In the genomic region with DNA sequence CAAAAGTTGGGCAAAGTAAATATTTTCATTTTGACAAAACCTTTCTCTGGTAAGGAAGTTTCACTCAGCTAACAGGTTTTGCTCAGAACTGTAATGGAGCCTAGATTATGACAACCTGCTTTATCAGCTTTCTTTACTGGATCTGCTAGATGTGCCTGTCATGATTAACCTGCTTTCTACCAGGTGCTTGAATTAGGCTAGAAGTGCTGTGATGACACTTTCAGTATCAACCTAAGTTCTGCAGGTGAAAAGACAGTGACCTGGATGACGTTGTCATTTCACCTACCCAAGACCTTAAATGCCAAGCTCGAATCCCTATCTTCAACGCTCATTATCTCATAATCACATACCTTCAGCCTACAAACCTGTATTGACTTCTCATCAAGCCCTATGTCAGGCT, we compare ENCODE assay signal across 28 cellular contexts. TPM values are rescaled to one million over a fixed set of nuclear protein-coding genes. Genes with fewer than 3 reads are reported as not detected.
A peak's percentile ranks its signal among the peaks of the same experiment; 100 is the strongest.
DNase-seq lines count a peak whose midpoint lies in the region; ATAC-seq and TF ChIP-seq lines count a peak whose summit lies in the region.
"Had no signal": no experiment of that assay in that cellular context is flagged by ENCODE, and none has a peak within 500 bp of the region (broad histone marks: within the 10 kb centered on the region; RNA-seq: fewer than 3 reads in every experiment).

No MANE protein-coding gene starts in this region.

- no peak overlapping the region for H3K4me3 Mint-ChIP-seq in MCF 10A (ENCODE audit: unreplicated experiment)
- H3K4me3 Mint-ChIP-seq in T-cell: no peak overlapping the region
- H3K4me3 Mint-ChIP-seq in type B pancreatic cell: no peak overlapping the region
- H3K4me3 Mint-ChIP-seq: immature natural killer cell, neural progenitor cell had no signal

- H3K36me3 Mint-ChIP-seq in MCF 10A (ENCODE audit: insufficient read depth, unreplicated experiment): no peaks in the 10 kb centered on the region
- H3K36me3 Mint-ChIP-seq in T-cell: no peaks in the 10 kb centered on the region
- no peaks in the 10 kb centered on the region for H3K36me3 Mint-ChIP-seq in type B pancreatic cell
- H3K36me3 Mint-ChIP-seq: brain, immature natural killer cell, neural progenitor cell had no signal

- no peak overlapping the region for H3K27ac ChIP-seq in mammary epithelial cell (ENCODE audit: insufficient read depth, low read depth, low read length)
- H3K27ac ChIP-seq in dorsolateral prefrontal cortex: no peak overlapping the region
- H3K27ac ChIP-seq: BLaER1, epithelial cell of prostate, neural progenitor cell had no signal

- H3K4me1 ChIP-seq in mammary epithelial cell (ENCODE audit: insufficient read depth, low read length): no peaks in the 10 kb centered on the region
- H3K4me1 ChIP-seq: BLaER1, HAP-1, pancreas had no signal

- ATAC-seq in T-cell (replicated peaks in 1 of 4): no peak
- ATAC-seq: K562; left colon; Panc1; pancreas; stimulated activated naive CD8-positive, alpha-beta T cell treated with anti-CD3 and anti-CD28 coated beads, Interleukin-15, Interleukin-2, amounts not matched to agents 100 U/mL and 50 U/mL, for 24 hours had no signal

- CTCF ChIA-PET in MCF 10A (lab: Yijun Ruan, JAX): interaction anchor here (1.0 kb wide), 1 partner anchor 20 kb away, joined by 4 read pairs; no protein-coding TSS in a partner anchor
- CTCF ChIA-PET in mammary epithelial cell (lab: Charles Lee; ENCODE audit: low non-redundant PET): no interaction called here
- CTCF ChIA-PET in T-cell (lab: Charles Lee): interaction anchor here (0.6 to 1.3 kb wide), 3 partner anchors 27 to 177 kb away, joined by 4 to 5 read pairs (median 5); no protein-coding TSS in a partner anchor

- H3K27me3 Mint-ChIP-seq in MCF 10A (ENCODE audit: insufficient read depth, unreplicated experiment) (peaks cover 35% of the 10 kb centered on the region), T-cell (peaks cover 0 to 21% of the 10 kb centered on the region in 2 donors), type B pancreatic cell (no peaks in the 10 kb centered on the region)
- H3K27me3 Mint-ChIP-seq: brain had no signal

- no peak for TF ChIP-seq CTCF in MCF 10A (IDR thresholded peaks at IDR 0.05; ENCODE audit: unreplicated experiment)
- TF ChIP-seq CTCF in mammary epithelial cell (conservative IDR thresholded peaks at IDR 0.05 in 1 of 2, IDR thresholded peaks at IDR 0.05 in 1 of 2; ENCODE audit: extremely low read depth in 1 of 2, insufficient read depth in 1 of 2, low read depth in 1 of 2, low read length in 2 of 2): no peak
- TF ChIP-seq CTCF in type B pancreatic cell (conservative IDR thresholded peaks at IDR 0.05): no peak
- no peak for TF ChIP-seq CTCF in dorsolateral prefrontal cortex (IDR thresholded peaks at IDR 0.05 in 54 of 56, conservative IDR thresholded peaks at IDR 0.05 in 2 of 56; ENCODE audit: low read depth in 1 of 56, partially characterized antibody in 56 of 56)

- peaks cover 3% of the 10 kb centered on the region for H3K9me3 ChIP-seq in mammary epithelial cell (replicated peaks; ENCODE audit: insufficient read depth, low read length)
- H3K9me3 ChIP-seq: HAP-1, pancreas had no signal

- H3K4me1 Mint-ChIP-seq in MCF 10A (ENCODE audit: insufficient read depth, unreplicated experiment): peaks cover 16% of the 10 kb centered on the region
- H3K4me1 Mint-ChIP-seq in T-cell: peaks cover 16 to 41% (median 26%) of the 10 kb centered on the region in 3 donors
- no peaks in the 10 kb centered on the region for H3K4me1 Mint-ChIP-seq in type B pancreatic cell (ENCODE audit: unreplicated experiment)
- H3K4me1 Mint-ChIP-seq: brain, neural progenitor cell had no signal

- no peak overlapping the region for H2AFZ ChIP-seq in mammary epithelial cell (ENCODE audit: low read depth, low read length)
- H2AFZ ChIP-seq: neural progenitor cell had no signal

- H3K4me3 ChIP-seq in mammary epithelial cell (replicated peaks in 1 of 3; ENCODE audit: insufficient read depth in 1 of 3, low read depth in 2 of 3, low read length in 3 of 3) (no peak overlapping the region), dorsolateral prefrontal cortex (no peak overlapping the region)
- H3K4me3 ChIP-seq: BLaER1, HAP-1, K562, neural progenitor cell, pancreas had no signal

- H4K20me1 ChIP-seq in mammary epithelial cell (ENCODE audit: insufficient read depth, low read length): no peaks in the 10 kb centered on the region
- H4K20me1 ChIP-seq: BLaER1 had no signal

- intact Hi-C loops in MCF 10A (cut with micrococcal nuclease): loop anchor here (10.0 kb wide), 1 partner anchor 310 kb away; a partner anchor contains a TSS
- intact Hi-C loops in mammary epithelial cell (cut with micrococcal nuclease): no loop called here
- intact Hi-C loops in dorsolateral prefrontal cortex (cut with DNase I): no loop called here

- WGBS in mammary epithelial cell (ENCODE audit: low coverage, missing lambda C conversion rate): 47% methylated on average over 2 of the region's 3 CpGs

- BruUV-seq in MCF 10A (replicated peaks; lab: Mats Ljungman, UMichigan) (no TSS peak), mammary epithelial cell (replicated peaks; lab: Mats Ljungman, UMichigan) (no TSS peak)

- H3K27me3 ChIP-seq in mammary epithelial cell (ENCODE audit: insufficient read depth, low read length) (no peaks in the 10 kb centered on the region), dorsolateral prefrontal cortex (peaks cover 0 to 58% (median 8%) of the 10 kb centered on the region in 45 donors)
- H3K27me3 ChIP-seq: neural progenitor cell, pancreas had no signal

- H3K27ac Mint-ChIP-seq in MCF 10A (ENCODE audit: low read depth, unreplicated experiment) (peak overlapping the region; percentile 76), T-cell (peak overlapping the region; percentile 89 to 93), type B pancreatic cell (peak overlapping the region; percentile 66)
- H3K27ac Mint-ChIP-seq: brain, immature natural killer cell, neural progenitor cell had no signal

- in situ Hi-C loops in mammary epithelial cell (cut with MboI; ENCODE audit: low sequenced_read_pairs in 2 of 2): no loop called here

- peaks cover 7% of the 10 kb centered on the region for H3K9me3 Mint-ChIP-seq in MCF 10A (ENCODE audit: unreplicated experiment)
- H3K9me3 Mint-ChIP-seq in T-cell: no peaks in the 10 kb centered on the region
- H3K9me3 Mint-ChIP-seq in type B pancreatic cell: no peaks in the 10 kb centered on the region
- H3K9me3 Mint-ChIP-seq: immature natural killer cell, neural progenitor cell had no signal

- dilution Hi-C loops in mammary epithelial cell (cut with HindIII; ENCODE audit: low sequenced_read_pairs): no loop called here

- POLR2A ChIA-PET in MCF 10A (lab: Yijun Ruan, JAX) (no interaction called here), T-cell (lab: Charles Lee) (no interaction called here)

- DNase-seq in MCF 10A (ENCODE audit: unreplicated experiment) (no peak), mammary epithelial cell (no peak), T-cell (no peak), cerebellar cortex (ENCODE audit: low spot score) (peak; percentile 0), type B pancreatic cell (ENCODE audit: extremely low spot score, unreplicated experiment) (no peak), SW 1271 (lab: John Stamatoyannopoulos, UW) (no peak), NCI-H526 (lab: John Stamatoyannopoulos, UW) (no peak), dorsolateral prefrontal cortex (no peak)
- DNase-seq: activated CD8-positive, alpha-beta memory T cell treated with anti-CD3 and anti-CD28 coated beads, Interleukin-2, amount 50 U/mL, for 48 hours; activated effector memory CD4-positive, alpha-beta T cell treated with Interleukin-2 at 50 U/mL for 16 hours; hypothalamus; immature natural killer cell; left colon; NCI-H2081; NCI-H226; pancreas; SIG-M5; small intestine; stimulated activated naive CD8-positive, alpha-beta T cell treated with anti-CD3 and anti-CD28 coated beads, Interleukin-15, Interleukin-2, amounts not matched to agents 100 U/mL and 50 U/mL, for 24 hours had no signal

- H3K4me2 ChIP-seq in mammary epithelial cell (ENCODE audit: insufficient read depth, low read depth, low read length): no peak overlapping the region
- H3K4me2 ChIP-seq: BLaER1, neural progenitor cell had no signal

- no peak overlapping the region for H3K9ac ChIP-seq in mammary epithelial cell (ENCODE audit: insufficient read depth, low read length)
- H3K9ac ChIP-seq: BLaER1, neural progenitor cell had no signal

- H3K79me2 ChIP-seq in mammary epithelial cell (ENCODE audit: insufficient read depth, low read length): no peaks in the 10 kb centered on the region

- H3K36me3 ChIP-seq in mammary epithelial cell (ENCODE audit: insufficient read depth, low read length): no peaks in the 10 kb centered on the region
- H3K36me3 ChIP-seq: BLaER1, HAP-1, neural progenitor cell, pancreas had no signal

RNA-seq across cellular contexts. Expression of a gene that starts 1.5 kb away (rescaled TPM):
- 1.7 and 3.1 TPM in 2 replicates for total RNA-seq in MCF 10A (2022)
- under 1 TPM; 0.49 to 0.83 TPM for total RNA-seq in mammary epithelial cell
- polyA plus RNA-seq in mammary epithelial cell: 0.23 TPM
- polyA minus RNA-seq in mammary epithelial cell: 2.9 TPM
- total RNA-seq in T-cell: 10 to 100 TPM in 4 of 5 donors, 1 to 10 TPM in 1; 7.5 to 14.4 (median 10.4) TPM
- 5.8 and 9.3 TPM in 2 replicates for total RNA-seq in type B pancreatic cell (ENCODE audit: low replicate concordance)
- total RNA-seq in dorsolateral prefrontal cortex: 10 to 100 TPM in 1 of 120 experiments, 1 to 10 TPM in 119; 1.6 to 10.2 (median 4.0) TPM
- total RNA-seq: glomerular endothelial cell had no signal
- polyA plus RNA-seq: AG04450, immature natural killer cell had no signal
